ENCODE assay signal across 8 cellular contexts in the genomic region with DNA sequence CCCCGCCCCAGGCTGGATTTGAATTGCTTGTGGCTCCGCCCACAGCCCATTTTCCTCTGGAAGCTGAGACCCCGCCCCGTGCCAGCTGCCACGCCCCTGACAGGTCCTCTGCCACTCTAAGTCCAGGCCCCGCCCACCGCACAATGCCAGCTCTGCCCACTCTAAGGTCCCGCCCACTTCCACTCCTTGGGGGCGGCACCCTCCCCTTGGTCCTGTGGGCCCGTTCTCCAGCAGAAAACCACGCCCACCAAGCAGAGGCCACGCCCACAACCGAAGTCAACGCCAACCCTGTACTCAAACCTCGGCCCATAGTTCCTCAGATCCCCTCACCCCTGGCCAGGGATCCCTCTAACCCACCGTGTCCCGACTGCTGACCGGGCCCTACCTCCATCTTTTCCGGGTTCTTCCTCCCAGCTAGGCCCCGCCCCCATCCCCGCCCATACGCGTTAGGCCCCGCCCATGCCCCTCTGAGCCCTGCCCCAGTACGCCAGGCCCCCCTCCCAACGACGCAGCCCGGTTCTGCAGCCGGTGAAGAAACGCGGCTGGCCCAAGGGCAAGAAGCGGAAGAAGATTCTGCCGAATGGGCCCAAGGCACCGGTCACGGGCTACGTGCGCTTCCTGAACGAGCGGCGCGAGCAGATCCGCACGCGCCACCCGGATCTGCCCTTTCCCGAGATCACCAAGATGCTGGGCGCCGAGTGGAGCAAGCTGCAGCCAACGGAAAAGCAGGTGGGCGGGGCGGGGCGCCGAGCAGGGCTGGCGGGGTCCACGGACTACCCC. TPM values are rescaled to one million over a fixed set of nuclear protein-coding genes. Genes with fewer than 3 reads are reported as not detected.
DNase-seq lines count a peak whose midpoint lies in the region; ATAC-seq and TF ChIP-seq lines count a peak whose summit lies in the region.

No MANE protein-coding gene starts in this region.

- H3K4me1 Mint-ChIP-seq in activated CD8-positive, alpha-beta T cell treated with anti-CD3 and anti-CD28 coated beads, Interleukin-2, amount 10 ng/mL, durations not matched to agents 7 days and 5 days (ENCODE audit: low read depth), result peaks cover 16% of the 10 kb centered on the region

- H3K9me3 ChIP-seq in BLaER1 (no peaks in the 10 kb centered on the region), ectodermal cell (ENCODE audit: control insufficient read depth, low read length) (no peaks in the 10 kb centered on the region), lung (ENCODE audit: control insufficient read depth in 2 of 2, insufficient read depth in 1 of 2, low read length in 1 of 2) (no peaks in the 10 kb centered on the region)

- no peak for TF ChIP-seq CTCF in lung (IDR thresholded peaks at IDR 0.05; ENCODE audit: control extremely low read depth, extremely low read depth)

- H3K27ac ChIP-seq in BLaER1 (no peak overlapping the region; the same call in 1 of the 2 replicates), ectodermal cell (ENCODE audit: insufficient read depth, low read depth, low read length, poor library complexity, severe bottlenecking) (no peak overlapping the region), lung (ENCODE audit: low read depth in 1 of 2, low read length in 1 of 2) (peak overlapping the region in 1 of 2 donors; percentile 9)

- peak overlapping the region; percentile 98 for H3K4me3 ChIP-seq in BLaER1
- peak overlapping the region; percentile 74 for H3K4me3 ChIP-seq in ectodermal cell (ENCODE audit: insufficient read depth, low read depth, low read length)
- H3K4me3 ChIP-seq in lung, result no peak overlapping the region

- no peaks in the 10 kb centered on the region for H3K9me3 Mint-ChIP-seq in activated CD8-positive, alpha-beta T cell treated with anti-CD3 and anti-CD28 coated beads, Interleukin-2, amount 10 ng/mL, durations not matched to agents 7 days and 5 days (ENCODE audit: insufficient read depth)

- H3K36me3 Mint-ChIP-seq in activated CD8-positive, alpha-beta T cell treated with anti-CD3 and anti-CD28 coated beads, Interleukin-2, amount 10 ng/mL, durations not matched to agents 7 days and 5 days (ENCODE audit: low read depth), result peaks cover 9% of the 10 kb centered on the region

- H3K27ac Mint-ChIP-seq in activated CD8-positive, alpha-beta T cell treated with anti-CD3 and anti-CD28 coated beads, Interleukin-2, amount 10 ng/mL, durations not matched to agents 7 days and 5 days, result peak overlapping the region; percentile 63

- H3K9ac ChIP-seq in BLaER1, result peak overlapping the region; percentile 93; the same call in 1 of the 2 replicates

- H3K27me3 ChIP-seq in BLaER1, result no peaks in the 10 kb centered on the region
- peaks cover 30% of the 10 kb centered on the region for H3K27me3 ChIP-seq in ectodermal cell (ENCODE audit: control insufficient read depth, insufficient read depth, low read length, poor library complexity, severe bottlenecking)
- no peaks in the 10 kb centered on the region for H3K27me3 ChIP-seq in lung (ENCODE audit: control insufficient read depth, insufficient read depth)

- 52 to 53% methylated on average over 55 of the region's 55 CpGs for WGBS in ectodermal cell, 2 experiments
- WGBS in lung, 2 donors, result 59 to 63% methylated on average over 55 of the region's 55 CpGs

- peaks cover 15% of the 10 kb centered on the region for H3K4me1 ChIP-seq in BLaER1
- peaks cover 9% of the 10 kb centered on the region for H3K4me1 ChIP-seq in ectodermal cell (ENCODE audit: control insufficient read depth, insufficient read depth, low read length)
- H3K4me1 ChIP-seq in lung (ENCODE audit: control insufficient read depth in 2 of 2, insufficient read depth in 2 of 2, low read length in 2 of 2), result peaks cover 0 to 8% of the 10 kb centered on the region in 2 donors

- CTCF ChIA-PET in activated CD8-positive, alpha-beta T cell treated with anti-CD3 and anti-CD28 coated beads, Interleukin-2, amount 10 ng/mL, durations not matched to agents 7 days and 5 days (lab: Charles Lee), result interaction anchor here (1.0 to 1.9 kb wide), 4 partner anchors 11 to 89 kb away, joined by 3 to 4 read pairs (median 3); a partner anchor contains a TSS

- peaks cover 44% of the 10 kb centered on the region for H4K20me1 ChIP-seq in BLaER1

- peak overlapping the region; percentile 89 for H3K4me2 ChIP-seq in BLaER1

- peak; percentile 95 for DNase-seq in NCI-H82 (lab: John Stamatoyannopoulos, UW)
- DNase-seq in activated CD8-positive, alpha-beta T cell treated with anti-CD3 and anti-CD28 coated beads, Interleukin-2, amount 10 ng/mL, durations not matched to agents 7 days and 5 days, result peak; percentile 93
- DNase-seq in lung (ENCODE audit: low spot score), result peak; percentile 95
- DNase-seq in stimulated activated CD4-positive, alpha-beta T cell treated with anti-CD3 and anti-CD28 coated beads, Interleukin-4, amount 100 ng/mL, for 48 hours (ENCODE audit: low read depth in 2 of 2), result peak; percentile 88 to 99

- ATAC-seq in HG02798 (IDR thresholded peaks at IDR 0.05; ENCODE audit: poor library complexity, unreplicated experiment), result peak; percentile 24
- ATAC-seq in activated CD8-positive, alpha-beta T cell treated with anti-CD3 and anti-CD28 coated beads, Interleukin-2, amount 10 ng/mL, durations not matched to agents 7 days and 5 days, result peak; percentile 14
- peak; percentile 51 for ATAC-seq in lung (ENCODE audit: insufficient read depth, low FRiP score)
- ATAC-seq in GM21723 (IDR thresholded peaks at IDR 0.05; ENCODE audit: unreplicated experiment), result no peak

- POLR2A ChIA-PET in activated CD8-positive, alpha-beta T cell treated with anti-CD3 and anti-CD28 coated beads, Interleukin-2, amount 10 ng/mL, durations not matched to agents 7 days and 5 days (lab: Charles Lee), result interaction anchor here (0.7 kb wide), 2 partner anchors 16 to 952 kb away, joined by 3 to 4 read pairs; no protein-coding TSS in a partner anchor

- peaks cover 39% of the 10 kb centered on the region for H3K36me3 ChIP-seq in BLaER1
- H3K36me3 ChIP-seq in ectodermal cell (ENCODE audit: control insufficient read depth, insufficient read depth, low read length), result no peaks in the 10 kb centered on the region
- peaks cover 0 to 13% of the 10 kb centered on the region in 2 donors for H3K36me3 ChIP-seq in lung (ENCODE audit: control insufficient read depth in 2 of 2, insufficient read depth in 2 of 2, low read length in 2 of 2)

- no peaks in the 10 kb centered on the region for H3K27me3 Mint-ChIP-seq in activated CD8-positive, alpha-beta T cell treated with anti-CD3 and anti-CD28 coated beads, Interleukin-2, amount 10 ng/mL, durations not matched to agents 7 days and 5 days (ENCODE audit: low read depth)

- peak overlapping the region; percentile 76 for H3K4me3 Mint-ChIP-seq in activated CD8-positive, alpha-beta T cell treated with anti-CD3 and anti-CD28 coated beads, Interleukin-2, amount 10 ng/mL, durations not matched to agents 7 days and 5 days

RNA-seq across cellular contexts. Expression of a gene that starts 1.3 kb away (rescaled TPM):
- 10 to 100 TPM; 45.0 to 51.2 TPM for total RNA-seq in activated CD8-positive, alpha-beta T cell treated with anti-CD3 and anti-CD28 coated beads, Interleukin-2, amount 10 ng/mL, durations not matched to agents 7 days and 5 days
- 80.1 TPM for polyA plus RNA-seq in ectodermal cell (2013, experiment 1 of 4)
- 72.3 TPM for polyA plus RNA-seq in ectodermal cell (2013, experiment 2 of 4)
- 87.0 TPM for polyA plus RNA-seq in ectodermal cell (2013, experiment 3 of 4)
- 91.8 TPM for polyA plus RNA-seq in ectodermal cell (2013, experiment 4 of 4)
- 10 to 100 TPM; 60.2 to 91.3 TPM for total RNA-seq in lung
- 10 to 100 TPM; 51.1 to 93.4 TPM for polyA plus RNA-seq in lung

RNA-seq across cellular contexts. Expression of a gene that starts 11.2 kb away (rescaled TPM):
- total RNA-seq in activated CD8-positive, alpha-beta T cell treated with anti-CD3 and anti-CD28 coated beads, Interleukin-2, amount 10 ng/mL, durations not matched to agents 7 days and 5 days, result under 1 TPM; 0.26 to 0.31 TPM
- polyA plus RNA-seq in ectodermal cell (2013, experiment 1 of 4), result 0.30 TPM
- 0.25 TPM for polyA plus RNA-seq in ectodermal cell (2013, experiment 2 of 4)
- 0.32 TPM for polyA plus RNA-seq in ectodermal cell (2013, experiment 3 of 4)
- 0.32 TPM for polyA plus RNA-seq in ectodermal cell (2013, experiment 4 of 4)
- 1 to 10 TPM; 1.9 to 2.1 TPM for total RNA-seq in lung
- polyA plus RNA-seq in lung, result 1 to 10 TPM; 1.6 to 1.8 TPM

RNA-seq across cellular contexts. Expression of a gene that starts 16.7 kb away (rescaled TPM):
- total RNA-seq in activated CD8-positive, alpha-beta T cell treated with anti-CD3 and anti-CD28 coated beads, Interleukin-2, amount 10 ng/mL, durations not matched to agents 7 days and 5 days, result 10 to 100 TPM; 61.0 to 63.5 TPM
- polyA plus RNA-seq in ectodermal cell (2013, experiment 1 of 4), result 55.7 TPM
- 53.6 TPM for polyA plus RNA-seq in ectodermal cell (2013, experiment 2 of 4)
- 42.2 TPM for polyA plus RNA-seq in ectodermal cell (2013, experiment 3 of 4)
- 43.2 TPM for polyA plus RNA-seq in ectodermal cell (2013, experiment 4 of 4)
- total RNA-seq in lung, result 10 to 100 TPM; 25.5 to 78.4 TPM
- polyA plus RNA-seq in lung, result 10 to 100 TPM; 60.0 to 64.4 TPM

RNA-seq across cellular contexts. Expression of a gene that starts 32.6 kb away (rescaled TPM):
- 1 to 10 TPM; 2.6 to 2.8 TPM for total RNA-seq in activated CD8-positive, alpha-beta T cell treated with anti-CD3 and anti-CD28 coated beads, Interleukin-2, amount 10 ng/mL, durations not matched to agents 7 days and 5 days
- polyA plus RNA-seq in ectodermal cell (2013, experiment 1 of 4), result not detected
- polyA plus RNA-seq in ectodermal cell (2013, experiment 2 of 4), result 0.46 TPM
- polyA plus RNA-seq in ectodermal cell (2013, experiment 3 of 4), result 0.21 TPM
- 0.20 TPM for polyA plus RNA-seq in ectodermal cell (2013, experiment 4 of 4)
- 1 to 10 TPM; 2.8 to 7.6 TPM for total RNA-seq in lung
- polyA plus RNA-seq in lung, result 1 to 10 TPM; 2.5 to 4.3 TPM

RNA-seq across cellular contexts. Expression of a gene that starts 35.1 kb away (rescaled TPM):
- 1 to 10 TPM; 8.3 to 9.4 TPM for total RNA-seq in activated CD8-positive, alpha-beta T cell treated with anti-CD3 and anti-CD28 coated beads, Interleukin-2, amount 10 ng/mL, durations not matched to agents 7 days and 5 days
- 0.69 TPM for polyA plus RNA-seq in ectodermal cell (2013, experiment 1 of 4)
- polyA plus RNA-seq in ectodermal cell (2013, experiment 2 of 4), result 0.64 TPM
- polyA plus RNA-seq in ectodermal cell (2013, experiment 3 of 4), result 0.64 TPM
- not detected for polyA plus RNA-seq in ectodermal cell (2013, experiment 4 of 4)
- 1 to 10 TPM in 1 of 2 donors, under 1 TPM in 1; 0.74 to 5.8 TPM for total RNA-seq in lung
- polyA plus RNA-seq in lung, result 1 to 10 TPM in 1 of 2 donors, under 1 TPM in 1; 0.20 to 1.1 TPM
